8 cellular contexts compared by ENCODE assay signal in genomic region chr4:110193822-110194761, GRCh38. TPM values are rescaled to one million over a fixed set of nuclear protein-coding genes. Genes with fewer than 3 reads are reported as not detected.
DNase-seq lines count a peak whose midpoint lies in the region; ATAC-seq, FAIRE-seq and TF ChIP-seq lines count a peak whose summit lies in the region.

No MANE protein-coding gene starts in this region.

- peak overlapping the region; percentile 62 for H3K4me3 Mint-ChIP-seq in activated CD4-positive, alpha-beta T cell treated with anti-CD3 and anti-CD28 coated beads, Interleukin-2, amount 10 ng/mL, durations not matched to agents 24 days and 14 days

- no peaks in the 10 kb centered on the region for H3K9me3 ChIP-seq in A549
- no peaks in the 10 kb centered on the region for H3K9me3 ChIP-seq in right lobe of liver

- ATAC-seq in A549 (peak; percentile 49 to 79), GM18867 (IDR thresholded peaks at IDR 0.05; ENCODE audit: unreplicated experiment) (peak; percentile 71), HG03060 (IDR thresholded peaks at IDR 0.05; ENCODE audit: low read depth, unreplicated experiment) (peak; percentile 92), right lobe of liver (peak; percentile 45 to 70 (median 51))

- H3K27ac ChIP-seq in A549 = peak overlapping the region; percentile 74 to 82
- peak overlapping the region; percentile 14 to 91 (median 59) for H3K27ac ChIP-seq in right lobe of liver

- peak overlapping the region; percentile 93 for H3K4me2 ChIP-seq in A549

- TF ChIP-seq EP300 in A549 (IDR thresholded peaks at IDR 0.05) = no peak

- WGBS in A549 (ENCODE audit: missing lambda C conversion rate) = 29% methylated on average over 8 of the region's 8 CpGs
- WGBS in right lobe of liver (ENCODE audit: insufficient coverage, low coverage, low lambda C conversion rate, missing lambda C conversion rate) = 18% methylated on average over 8 of the region's 8 CpGs

- TF ChIP-seq CTCF in A549 (IDR thresholded peaks at IDR 0.05) (no peak), right lobe of liver (IDR thresholded peaks at IDR 0.05) (no peak)

- H3K27ac Mint-ChIP-seq in activated CD4-positive, alpha-beta T cell treated with anti-CD3 and anti-CD28 coated beads, Interleukin-2, amount 10 ng/mL, durations not matched to agents 24 days and 14 days = peak overlapping the region; percentile 87

- no peaks in the 10 kb centered on the region for H3K9me3 Mint-ChIP-seq in activated CD4-positive, alpha-beta T cell treated with anti-CD3 and anti-CD28 coated beads, Interleukin-2, amount 10 ng/mL, durations not matched to agents 24 days and 14 days

- no peak for TF ChIP-seq RAD21 in A549 (conservative IDR thresholded peaks at IDR 0.05 in 1 of 2, IDR thresholded peaks at IDR 0.05 in 1 of 2)

- no peaks in the 10 kb centered on the region for H3K27me3 Mint-ChIP-seq in activated CD4-positive, alpha-beta T cell treated with anti-CD3 and anti-CD28 coated beads, Interleukin-2, amount 10 ng/mL, durations not matched to agents 24 days and 14 days

- H3K4me1 ChIP-seq in A549 = peaks cover 40% of the 10 kb centered on the region
- peaks cover 0 to 49% (median 13%) of the 10 kb centered on the region in 4 donors for H3K4me1 ChIP-seq in right lobe of liver

- POLR2A ChIA-PET in A549 (lab: Yijun Ruan, JAX) = no interaction called here

- DNase-seq in A549 (ENCODE audit: low read depth in 1 of 2, low spot score in 1 of 2) (peak; percentile 68 to 93), NCI-H2227 (lab: John Stamatoyannopoulos, UW; ENCODE audit: unreplicated experiment) (peak; percentile 87), dedifferentiated amniotic fluid mesenchymal stem cell (ENCODE audit: extremely low spot score) (peak; percentile 89), right lobe of liver (peak; percentile 70 to 89 (median 77))
- DNase-seq in activated CD4-positive, alpha-beta T cell treated with anti-CD3 and anti-CD28 coated beads, Interleukin-2, amount 10 ng/mL, durations not matched to agents 24 days and 14 days = peak; percentile 94
- peak; percentile 53 for DNase-seq in stimulated activated CD8-positive, alpha-beta memory T cell treated with anti-CD3 and anti-CD28 coated beads, Interleukin-12 subunit alpha, Interleukin-12 subunit beta, amount 100 ng/mL, for 1 hour (ENCODE audit: low read depth)

- H3K36me3 ChIP-seq in right lobe of liver = no peaks in the 10 kb centered on the region

- TF ChIP-seq POLR2A in A549 (IDR thresholded peaks at IDR 0.05; ENCODE audit: low read length) (peak; percentile 27; the same call in 1 of the 2 replicates), right lobe of liver (IDR thresholded peaks at IDR 0.05) (peak; percentile 64)

- no peak for FAIRE-seq in A549 (lab: Jason Lieb, UNC)

- intact Hi-C loops in activated CD4-positive, alpha-beta T cell treated with anti-CD3 and anti-CD28 coated beads, Interleukin-2, amount 10 ng/mL, durations not matched to agents 24 days and 14 days (cut with micrococcal nuclease) = loop anchor here (10.0 kb wide), 2 partner anchors 489 to 629 kb away; partner anchors contain the start of genes CASP6 and MCUB
- intact Hi-C loops in right lobe of liver (cut with DNase I) = no loop called here

- H3K4me3 ChIP-seq in A549 (no peak overlapping the region), right lobe of liver (no peak overlapping the region)

- CTCF ChIA-PET in A549 (lab: Yijun Ruan, JAX) = no interaction called here

- peaks cover 34% of the 10 kb centered on the region for H3K4me1 Mint-ChIP-seq in activated CD4-positive, alpha-beta T cell treated with anti-CD3 and anti-CD28 coated beads, Interleukin-2, amount 10 ng/mL, durations not matched to agents 24 days and 14 days

- no peaks in the 10 kb centered on the region for H3K27me3 ChIP-seq in right lobe of liver

- H3K36me3 Mint-ChIP-seq in activated CD4-positive, alpha-beta T cell treated with anti-CD3 and anti-CD28 coated beads, Interleukin-2, amount 10 ng/mL, durations not matched to agents 24 days and 14 days (ENCODE audit: low read depth) = peaks cover 26% of the 10 kb centered on the region

TF ChIP-seq in A549, 52 proteins besides CTCF, POLR2A, EP300 and RAD21:
- TF ChIP-seq NR3C1 (IDR thresholded peaks at IDR 0.05) (no peak), ZNF302 (CRISPR knock-in tag; IDR thresholded peaks at IDR 0.05) (no peak), HOXA7 (CRISPR knock-in tag; IDR thresholded peaks at IDR 0.05) (no peak), SMC3 (IDR thresholded peaks at IDR 0.05) (no peak), MAFK (IDR thresholded peaks at IDR 0.05; ENCODE audit: partially characterized antibody) (peak; percentile 18), NFE2L2 (conservative IDR thresholded peaks at IDR 0.05; ENCODE audit: low read length) (no peak), CBX8 (IDR thresholded peaks at IDR 0.05) (no peak), FOSB (CRISPR knock-in tag; IDR thresholded peaks at IDR 0.05) (no peak)

RNA-seq across cellular contexts. Expression of gene ELOVL6, which starts 4.3 kb away (rescaled TPM):
- polyA plus RNA-seq in A549 (2011; rRNA removed) = 24.5 and 26.8 TPM in 2 replicates
- 4.8 and 6.9 TPM in 2 replicates for polyA plus RNA-seq in A549 (2012; cell fraction: cytosol; rRNA removed)
- 2.4 and 2.9 TPM in 2 replicates for polyA plus RNA-seq in A549 (2012; cell fraction: nucleus; rRNA removed)
- polyA plus RNA-seq in A549 (2017; fragmentation: RNase III; extraction: RNeasy Plus Mini Kit Qiagen cat#74134 plus additional on column Dnase treatment) = 20.8 to 22.0 TPM (median 21.5 TPM) in 3 replicates
- polyA minus RNA-seq in A549 (2011; rRNA and poly(A)+ RNA removed) = 12.2 and 13.0 TPM in 2 replicates
- total RNA-seq in activated CD4-positive, alpha-beta T cell treated with anti-CD3 and anti-CD28 coated beads, Interleukin-2, amount 10 ng/mL, durations not matched to agents 24 days and 14 days = 14.5 and 15.6 TPM in 2 replicates
- 10 to 100 TPM; 21.5 to 94.8 (median 31.2) TPM for total RNA-seq in right lobe of liver
